In the genomic region with DNA sequence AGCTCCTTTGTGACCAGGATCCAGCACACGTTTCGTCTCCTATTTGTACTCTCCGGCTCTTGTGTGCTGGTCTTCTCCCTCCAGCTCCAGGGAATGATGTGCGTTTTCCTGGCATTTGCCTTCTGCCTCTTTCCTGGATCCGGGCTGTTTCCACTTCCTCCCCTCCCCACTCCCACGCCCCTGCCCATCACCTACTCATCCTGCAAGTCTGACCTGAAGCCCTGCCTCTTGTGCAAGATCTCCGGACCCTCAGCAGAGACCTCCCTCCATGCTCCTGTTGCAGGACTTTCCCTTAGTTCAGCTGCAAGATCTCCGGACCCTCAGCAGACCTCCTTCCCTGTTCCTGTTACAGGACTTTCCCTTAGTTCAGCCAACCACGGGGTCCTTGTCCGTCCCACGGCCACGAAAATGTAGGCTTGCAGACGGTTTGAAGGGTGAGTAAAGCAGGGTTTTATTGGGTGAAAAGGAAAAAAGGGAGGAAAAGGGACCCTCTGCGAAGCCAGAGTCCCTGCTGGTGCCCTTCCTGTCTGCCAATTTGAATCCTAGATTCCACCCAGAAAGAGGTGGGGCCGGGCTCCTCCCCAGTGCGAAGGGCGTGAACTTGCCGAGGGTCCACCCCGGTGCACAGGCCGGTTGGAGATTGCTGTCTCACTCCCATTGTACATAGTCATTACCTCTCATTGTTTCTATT, we compare ENCODE assay signal across 12 cellular contexts.
A peak's percentile ranks its signal among the peaks of the same experiment; 100 is the strongest.
DNase-seq lines count a peak whose midpoint lies in the region; ATAC-seq and TF ChIP-seq lines count a peak whose summit lies in the region.
"Had no signal": no experiment of that assay in that cellular context is flagged by ENCODE, and none has a peak within 500 bp of the region (broad histone marks: within the 10 kb centered on the region; RNA-seq: fewer than 3 reads in every experiment).

No MANE protein-coding gene starts in this region.

- peak overlapping the region; percentile 58 to 86 for H3K9ac ChIP-seq in colonic mucosa (ENCODE audit: low read depth in 2 of 2, low read length in 2 of 2)
- no peak overlapping the region for H3K9ac ChIP-seq in Karpas-422 (ENCODE audit: low read length)

- CTCF ChIA-PET in activated CD4-positive, alpha-beta T cell treated with anti-CD3 and anti-CD28 coated beads, Interleukin-2, amount 10 ng/mL, durations not matched to agents 7 days and 5 days (lab: Charles Lee), result interaction anchor here (0.7 to 3.2 kb wide), 4 partner anchors 11 to 284 kb away, joined by 3 to 10 read pairs (median 6); no protein-coding TSS in a partner anchor

- POLR2A ChIA-PET in activated CD4-positive, alpha-beta T cell treated with anti-CD3 and anti-CD28 coated beads, Interleukin-2, amount 10 ng/mL, durations not matched to agents 7 days and 5 days (lab: Charles Lee), result no interaction called here

- H3K27ac ChIP-seq in colonic mucosa (peak overlapping the region; percentile 80), lower lobe of right lung (no peak overlapping the region), Karpas-422 (ENCODE audit: low read length) (no peak overlapping the region)
- H3K27ac ChIP-seq: brain microvascular endothelial cell, tibial artery had no signal

- no peaks in the 10 kb centered on the region for H3K27me3 ChIP-seq in colonic mucosa
- no peaks in the 10 kb centered on the region for H3K27me3 ChIP-seq in lower lobe of right lung (ENCODE audit: low read depth)
- no peaks in the 10 kb centered on the region for H3K27me3 ChIP-seq in Karpas-422 (ENCODE audit: low read length)
- H3K27me3 ChIP-seq: brain microvascular endothelial cell had no signal

- H4K20me1 ChIP-seq in Karpas-422 (ENCODE audit: insufficient read depth, low read depth, low read length), result no peaks in the 10 kb centered on the region

- ATAC-seq in lower lobe of right lung, result no peak
- no peak for ATAC-seq in GM18511 (IDR thresholded peaks at IDR 0.05; ENCODE audit: unreplicated experiment)

- H3K79me2 ChIP-seq in Karpas-422 (ENCODE audit: low read length), result no peaks in the 10 kb centered on the region

- no peaks in the 10 kb centered on the region for H3K9me2 ChIP-seq in Karpas-422 (replicated peaks; ENCODE audit: insufficient read depth, low read length)

- H3K9me3 ChIP-seq in colonic mucosa, result no peaks in the 10 kb centered on the region
- no peaks in the 10 kb centered on the region for H3K9me3 ChIP-seq in lower lobe of right lung
- H3K9me3 ChIP-seq in Karpas-422 (ENCODE audit: low read length), result no peaks in the 10 kb centered on the region
- H3K9me3 ChIP-seq: tibial artery had no signal

- no peaks in the 10 kb centered on the region for H3K36me3 Mint-ChIP-seq in activated CD4-positive, alpha-beta T cell treated with anti-CD3 and anti-CD28 coated beads, Interleukin-2, amount 10 ng/mL, durations not matched to agents 7 days and 5 days (ENCODE audit: low read depth)

- TF ChIP-seq CTCF in colonic mucosa (IDR thresholded peaks at IDR 0.05) (no peak), lower lobe of right lung (IDR thresholded peaks at IDR 0.05) (no peak)

- DNase-seq in A172 (ENCODE audit: low spot score) (peak; percentile 65), HT1080 (ENCODE audit: low read depth) (peak; percentile 19), colonic mucosa (peak; percentile 88), lower lobe of right lung (no peak), Karpas-422 (no peak), NCI-H2081 (lab: John Stamatoyannopoulos, UW) (no peak)
- no peak for DNase-seq in activated CD4-positive, alpha-beta T cell treated with anti-CD3 and anti-CD28 coated beads, Interleukin-2, amount 10 ng/mL, durations not matched to agents 7 days and 5 days
- DNase-seq: AML-193, brain microvascular endothelial cell, RPMI8226, tibial artery had no signal

- H2AFZ ChIP-seq in Karpas-422 (ENCODE audit: low read length), result no peak overlapping the region

- H3K4me1 ChIP-seq in colonic mucosa, result no peaks in the 10 kb centered on the region
- H3K4me1 ChIP-seq in lower lobe of right lung, result peaks cover 10% of the 10 kb centered on the region
- H3K4me1 ChIP-seq in Karpas-422 (ENCODE audit: low read length), result no peaks in the 10 kb centered on the region
- H3K4me1 ChIP-seq: tibial artery had no signal

- H3K9me3 Mint-ChIP-seq in activated CD4-positive, alpha-beta T cell treated with anti-CD3 and anti-CD28 coated beads, Interleukin-2, amount 10 ng/mL, durations not matched to agents 7 days and 5 days, result no peaks in the 10 kb centered on the region

- peaks cover 5% of the 10 kb centered on the region for H3K27me3 Mint-ChIP-seq in activated CD4-positive, alpha-beta T cell treated with anti-CD3 and anti-CD28 coated beads, Interleukin-2, amount 10 ng/mL, durations not matched to agents 7 days and 5 days

- intact Hi-C loops in colonic mucosa (cut with DNase I), result no loop called here
- intact Hi-C loops in lower lobe of right lung (cut with DNase I), result no loop called here

- H3K4me2 ChIP-seq in Karpas-422 (ENCODE audit: low read depth, low read length, poor library complexity, severe bottlenecking), result no peak overlapping the region

- peaks cover 14% of the 10 kb centered on the region for H3K4me1 Mint-ChIP-seq in activated CD4-positive, alpha-beta T cell treated with anti-CD3 and anti-CD28 coated beads, Interleukin-2, amount 10 ng/mL, durations not matched to agents 7 days and 5 days

- H3K27ac Mint-ChIP-seq in activated CD4-positive, alpha-beta T cell treated with anti-CD3 and anti-CD28 coated beads, Interleukin-2, amount 10 ng/mL, durations not matched to agents 7 days and 5 days, result no peak overlapping the region

- no peak overlapping the region for H3K4me3 Mint-ChIP-seq in activated CD4-positive, alpha-beta T cell treated with anti-CD3 and anti-CD28 coated beads, Interleukin-2, amount 10 ng/mL, durations not matched to agents 7 days and 5 days

- H3K36me3 ChIP-seq in colonic mucosa, result no peaks in the 10 kb centered on the region
- H3K36me3 ChIP-seq in lower lobe of right lung, result no peaks in the 10 kb centered on the region
- H3K36me3 ChIP-seq in Karpas-422 (ENCODE audit: insufficient read depth, low read length), result no peaks in the 10 kb centered on the region
- H3K36me3 ChIP-seq: brain microvascular endothelial cell, tibial artery had no signal

- H3K4me3 ChIP-seq in colonic mucosa (peak overlapping the region; percentile 28), lower lobe of right lung (peak overlapping the region; percentile 37), Karpas-422 (ENCODE audit: low read length) (no peak overlapping the region)
- H3K4me3 ChIP-seq: tibial artery had no signal

Comparison
In these comparisons a context has a peak if more than half of its experiments do, and no peak if none do; other contexts are left out.
1. DNase-seq: peak in A172 (single experiment), HT1080 (single experiment) and colonic mucosa (single experiment); none in lower lobe of right lung (single experiment), Karpas-422 (single experiment), NCI-H2081 (0 of 2) and activated CD4-positive, alpha-beta T cell treated with anti-CD3 and anti-CD28 coated beads, Interleukin-2, amount 10 ng/mL, durations not matched to agents 7 days and 5 days (single experiment).